ENCODE assay signal across 1 cellular context in genomic region chr6:90382760-90383159, GRCh38.
TF ChIP-seq lines count a peak whose summit lies in the region.

No MANE protein-coding gene starts in this region.

TF ChIP-seq in GM23338, 12 proteins besides CTCF, POLR2A, EP300 and RAD21:
- TF ChIP-seq ZNF462 (CRISPR knock-in tag; IDR thresholded peaks at IDR 0.05) (no peak), ZNF331 (CRISPR knock-in tag; IDR thresholded peaks at IDR 0.05; ENCODE audit: low read depth) (no peak), EZH2phosphoT487 (IDR thresholded peaks at IDR 0.05; ENCODE audit: unreplicated experiment) (no peak), NANOG (IDR thresholded peaks at IDR 0.05; ENCODE audit: borderline replicate concordance) (no peak), ZNF114 (CRISPR knock-in tag; IDR thresholded peaks at IDR 0.05) (no peak), CREB1 (CRISPR knock-in tag; IDR thresholded peaks at IDR 0.05; ENCODE audit: low read depth) (no peak), REST (IDR thresholded peaks at IDR 0.05; ENCODE audit: unreplicated experiment) (no peak), POLR2AphosphoS5 (IDR thresholded peaks at IDR 0.05; ENCODE audit: low read depth) (no peak), JUNB (IDR thresholded peaks at IDR 0.05; ENCODE audit: unreplicated experiment) (no peak), STAT1 (IDR thresholded peaks at IDR 0.05; ENCODE audit: unreplicated experiment) (no peak), EZH2 (IDR thresholded peaks at IDR 0.05; ENCODE audit: low read depth, unreplicated experiment) (no peak)
- TF ChIP-seq, protein P1, sequence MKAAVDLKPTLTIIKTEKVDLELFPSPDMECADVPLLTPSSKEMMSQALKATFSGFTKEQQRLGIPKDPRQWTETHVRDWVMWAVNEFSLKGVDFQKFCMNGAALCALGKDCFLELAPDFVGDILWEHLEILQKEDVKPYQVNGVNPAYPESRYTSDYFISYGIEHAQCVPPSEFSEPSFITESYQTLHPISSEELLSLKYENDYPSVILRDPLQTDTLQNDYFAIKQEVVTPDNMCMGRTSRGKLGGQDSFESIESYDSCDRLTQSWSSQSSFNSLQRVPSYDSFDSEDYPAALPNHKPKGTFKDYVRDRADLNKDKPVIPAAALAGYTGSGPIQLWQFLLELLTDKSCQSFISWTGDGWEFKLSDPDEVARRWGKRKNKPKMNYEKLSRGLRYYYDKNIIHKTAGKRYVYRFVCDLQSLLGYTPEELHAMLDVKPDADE (IDR thresholded peaks at IDR 0.05), result no peak
